Comparison of ENCODE assay signal across 9 cellular contexts in the genomic region with DNA sequence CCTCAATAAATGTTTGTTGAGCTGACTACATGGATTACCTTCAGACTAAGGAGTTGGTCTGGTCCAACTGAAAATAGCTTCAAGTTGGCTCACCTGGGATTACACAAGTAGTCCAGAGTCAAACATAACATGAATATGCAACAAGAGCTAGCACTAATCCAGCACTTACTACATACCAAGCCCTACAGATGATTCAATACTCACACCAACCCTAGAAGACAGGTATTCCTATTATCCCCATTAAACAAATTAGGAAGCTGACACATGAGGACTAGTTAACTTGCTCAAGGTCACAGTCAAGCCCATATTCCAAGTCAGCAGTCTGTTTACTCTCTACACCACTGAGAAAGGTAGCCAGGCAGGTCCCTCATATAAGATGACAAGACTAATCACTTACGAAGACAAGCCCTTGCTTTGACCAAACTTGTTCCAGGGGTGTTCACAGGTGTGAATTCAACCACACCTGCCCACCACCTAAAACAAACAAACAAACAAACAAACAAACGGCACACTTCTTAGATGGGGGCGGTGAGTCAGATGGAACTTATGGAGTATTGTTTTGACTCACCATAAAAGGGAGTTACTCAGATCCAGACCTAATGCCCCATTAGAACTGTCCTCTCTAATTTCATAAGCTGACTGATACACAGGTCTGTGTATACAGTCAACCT. TPM values are rescaled to one million over a fixed set of nuclear protein-coding genes. Genes with fewer than 3 reads are reported as not detected.
DNase-seq lines count a peak whose midpoint lies in the region; ATAC-seq and TF ChIP-seq lines count a peak whose summit lies in the region.
"Had no signal": no experiment of that assay in that cellular context is flagged by ENCODE, and none has a peak within 500 bp of the region (broad histone marks: within the 10 kb centered on the region; RNA-seq: fewer than 3 reads in every experiment).

No MANE protein-coding gene starts in this region.

- H3K27ac ChIP-seq in sigmoid colon, result no peak overlapping the region

- H3K36me3 Mint-ChIP-seq in natural killer cell, result no peaks in the 10 kb centered on the region

- no peak for TF ChIP-seq EP300 in sigmoid colon (IDR thresholded peaks at IDR 0.05)

- no peak overlapping the region for H3K4me3 Mint-ChIP-seq in natural killer cell

- H3K9me3 ChIP-seq in sigmoid colon, result no peaks in the 10 kb centered on the region

- no peak overlapping the region for H3K4me3 ChIP-seq in sigmoid colon

- ATAC-seq in GM18861 (IDR thresholded peaks at IDR 0.05; ENCODE audit: unreplicated experiment) (peak; percentile 51), HG02571 (IDR thresholded peaks at IDR 0.05; ENCODE audit: unreplicated experiment) (peak; percentile 63), natural killer cell (peak in 1 of 3 donors; percentile 13)

- H3K4me1 Mint-ChIP-seq in natural killer cell, result peaks cover 78 to 79% of the 10 kb centered on the region in 2 donors

- peak overlapping the region; percentile 39 to 73 for H3K27ac Mint-ChIP-seq in natural killer cell

- intact Hi-C loops in natural killer cell (cut with micrococcal nuclease) (no loop called here), sigmoid colon (cut with DNase I) (no loop called here)

- no peaks in the 10 kb centered on the region for H3K27me3 ChIP-seq in sigmoid colon

- TF ChIP-seq CTCF in natural killer cell (IDR thresholded peaks at IDR 0.05), result no peak
- TF ChIP-seq CTCF in sigmoid colon (IDR thresholded peaks at IDR 0.05), result no peak

- H3K36me3 ChIP-seq in sigmoid colon, result no peaks in the 10 kb centered on the region

- DNase-seq in NCI-H526 treated with DMSO at 0.1 percent for 48 hours (lab: John Stamatoyannopoulos, UW), result peak; percentile 33
- DNase-seq in natural killer cell, result no peak
- DNase-seq in SKM-1 (lab: John Stamatoyannopoulos, UW; ENCODE audit: unreplicated experiment), result no peak
- DNase-seq in ureter (ENCODE audit: low spot score), result no peak
- DNase-seq in NCI-H446 treated with DMSO at 0.1 percent for 48 hours (lab: John Stamatoyannopoulos, UW), result no peak
- DNase-seq in sigmoid colon, result no peak
- DNase-seq: SHP77 treated with DMSO at 0.1 percent for 48 hours had no signal

- H3K4me1 ChIP-seq in sigmoid colon, result peaks cover 0 to 73% (median 31%) of the 10 kb centered on the region in 4 donors

- no peaks in the 10 kb centered on the region for H3K27me3 Mint-ChIP-seq in natural killer cell (ENCODE audit: low read depth in 2 of 2)

- TF ChIP-seq POLR2A in sigmoid colon (IDR thresholded peaks at IDR 0.05), result no peak

- 23 to 62% methylated on average over 3 of the region's 3 CpGs for whole genome bisulfite sequencing in sigmoid colon, 2 donors

- H3K9me3 Mint-ChIP-seq in natural killer cell, result no peaks in the 10 kb centered on the region

RNA-seq across cellular contexts. Expression of gene TMEM131, which starts 29.1 kb away (rescaled TPM):
- 10 to 100 TPM; 44.8 to 72.1 (median 67.1) TPM for total RNA-seq in natural killer cell
- 67.7 TPM for total RNA-seq in ureter
- 10 to 100 TPM; 20.6 to 37.5 (median 30.5) TPM for total RNA-seq in sigmoid colon
- 10 to 100 TPM in 1 of 3 donors, 1 to 10 TPM in 2; 4.8 to 24.3 (median 6.0) TPM for polyA plus RNA-seq in sigmoid colon
